In genomic region chr3:141233457-141234161, GRCh38 we compare ENCODE assay signal across 15 cellular contexts. TPM values are rescaled to one million over a fixed set of nuclear protein-coding genes. Genes with fewer than 3 reads are reported as not detected.
DNase-seq lines count a peak whose midpoint lies in the region; ATAC-seq and TF ChIP-seq lines count a peak whose summit lies in the region.
"Had no signal": no experiment of that assay in that cellular context is flagged by ENCODE, and none has a peak within 500 bp of the region (broad histone marks: within the 10 kb centered on the region; RNA-seq: fewer than 3 reads in every experiment).

No MANE protein-coding gene starts in this region.

- TF ChIP-seq POLR2A in esophagus muscularis mucosa (IDR thresholded peaks at IDR 0.05; ENCODE audit: low read depth) (no peak), transverse colon (IDR thresholded peaks at IDR 0.05) (no peak)

- H3K27ac Mint-ChIP-seq in activated T-cell treated with anti-CD3 and anti-CD28 coated beads, Interleukin-2, amount 50 U/mL, for 72 hours = no peak overlapping the region

- H3K27me3 ChIP-seq in esophagus muscularis mucosa = no peaks in the 10 kb centered on the region
- no peaks in the 10 kb centered on the region for H3K27me3 ChIP-seq in thymus (ENCODE audit: control insufficient read depth, insufficient read depth)
- H3K27me3 ChIP-seq in transverse colon = no peaks in the 10 kb centered on the region
- H3K27me3 ChIP-seq: cardiac muscle cell, stomach had no signal

- no peaks in the 10 kb centered on the region for H3K9me3 ChIP-seq in esophagus muscularis mucosa
- no peaks in the 10 kb centered on the region for H3K9me3 ChIP-seq in thymus (ENCODE audit: control insufficient read depth)
- H3K9me3 ChIP-seq in transverse colon = no peaks in the 10 kb centered on the region
- H3K9me3 ChIP-seq: stomach had no signal

- peaks cover 0 to 6% (median 0%) of the 10 kb centered on the region in 4 donors for H3K36me3 ChIP-seq in esophagus muscularis mucosa
- peaks cover 3% of the 10 kb centered on the region for H3K36me3 ChIP-seq in thymus (ENCODE audit: control insufficient read depth, insufficient read depth)
- no peaks in the 10 kb centered on the region for H3K36me3 ChIP-seq in transverse colon
- H3K36me3 ChIP-seq: cardiac muscle cell had no signal

- H3K4me3 Mint-ChIP-seq in activated T-cell treated with anti-CD3 and anti-CD28 coated beads, Interleukin-2, amount 50 U/mL, for 72 hours = peak overlapping the region; percentile 52 to 55

- H3K4me3 ChIP-seq in esophagus muscularis mucosa = no peak overlapping the region
- H3K4me3 ChIP-seq in thymus (ENCODE audit: low read length) = peak overlapping the region; percentile 26
- no peak overlapping the region for H3K4me3 ChIP-seq in transverse colon
- H3K4me3 ChIP-seq: GM12878 had no signal

- 85% methylated on average over 9 of the region's 9 CpGs for WGBS in esophagus muscularis mucosa
- 72% methylated on average over 9 of the region's 9 CpGs for WGBS in thymus
- 79 to 87% methylated on average over 5 to 9 of the region's 9 CpGs for WGBS in transverse colon (ENCODE audit: low coverage in 1 of 2), 2 donors

- no peaks in the 10 kb centered on the region for H3K27me3 Mint-ChIP-seq in activated T-cell treated with anti-CD3 and anti-CD28 coated beads, Interleukin-2, amount 50 U/mL, for 72 hours (ENCODE audit: low read depth)

- ATAC-seq in activated T-cell treated with anti-CD3 and anti-CD28 coated beads, Interleukin-2, amount 50 U/mL, for 72 hours (replicated peaks in 1 of 2) = no peak
- ATAC-seq in HG02571 (IDR thresholded peaks at IDR 0.05; ENCODE audit: unreplicated experiment) = no peak
- ATAC-seq: GM12878 had no signal

- DNase-seq in activated T-cell treated with anti-CD3 and anti-CD28 coated beads, Interleukin-2, amount 50 U/mL, for 72 hours = no peak
- DNase-seq in activated T-cell treated with anti-CD3 and anti-CD28 coated beads, Interleukin-2, amount 50 U/mL, for 1 hour = no peak
- DNase-seq in NCI-H69 (lab: John Stamatoyannopoulos, UW) (peak; percentile 15), esophagus muscularis mucosa (ENCODE audit: extremely low spot score) (peak; percentile 57), T1000 (lab: John Stamatoyannopoulos, UW) (no peak), transverse colon (no peak)
- DNase-seq: effector memory CD4-positive, alpha-beta T cell; NCI-H2029 treated with DMSO at 0.1 percent for 48 hours; RPMI8226; stomach had no signal

- peaks cover 26 to 39% (median 27%) of the 10 kb centered on the region in 4 donors for H3K4me1 ChIP-seq in esophagus muscularis mucosa
- H3K4me1 ChIP-seq in thymus (ENCODE audit: control insufficient read depth, insufficient read depth, low read length) = peaks cover 66% of the 10 kb centered on the region
- H3K4me1 ChIP-seq in transverse colon = peaks cover 9 to 21% (median 14%) of the 10 kb centered on the region in 4 donors

- peaks cover 71% of the 10 kb centered on the region for H3K4me1 Mint-ChIP-seq in activated T-cell treated with anti-CD3 and anti-CD28 coated beads, Interleukin-2, amount 50 U/mL, for 72 hours (ENCODE audit: low read depth)

- no peak for TF ChIP-seq CTCF in esophagus muscularis mucosa (IDR thresholded peaks at IDR 0.05)
- TF ChIP-seq CTCF in transverse colon (IDR thresholded peaks at IDR 0.05) = no peak

- H3K36me3 Mint-ChIP-seq in activated T-cell treated with anti-CD3 and anti-CD28 coated beads, Interleukin-2, amount 50 U/mL, for 72 hours (ENCODE audit: insufficient read depth in 2 of 2) = no peaks in the 10 kb centered on the region

- H3K27ac ChIP-seq in esophagus muscularis mucosa (replicated peaks in 1 of 4) (no peak overlapping the region), thymus (ENCODE audit: low read depth) (no peak overlapping the region), transverse colon (no peak overlapping the region)
- H3K27ac ChIP-seq: cardiac muscle cell, skin epidermis had no signal

- in situ Hi-C loops in transverse colon (cut with MboI; ENCODE audit: low pct_ligation_motif_present in 1 of 4, low pct_unique_long_range_greater_than_20kb in 1 of 4, low sequenced_read_pairs in 3 of 4) = no loop called here

- no peak for TF ChIP-seq EP300 in esophagus muscularis mucosa (IDR thresholded peaks at IDR 0.05)
- no peak for TF ChIP-seq EP300 in transverse colon (IDR thresholded peaks at IDR 0.05; ENCODE audit: low read depth)

- peaks cover 0 to 1% of the 10 kb centered on the region in 2 donors for H3K9me3 Mint-ChIP-seq in activated T-cell treated with anti-CD3 and anti-CD28 coated beads, Interleukin-2, amount 50 U/mL, for 72 hours

- intact Hi-C loops in esophagus muscularis mucosa (cut with DNase I) = loop anchor here (10.0 kb wide), 1 partner anchor 221 kb away; no protein-coding TSS in a partner anchor
- intact Hi-C loops in transverse colon (cut with DNase I; ENCODE audit: low total_unique reads) = loop anchor here (5.0 kb wide), 1 partner anchor 44 kb away; no protein-coding TSS in a partner anchor

RNA-seq across cellular contexts. Expression of gene PXYLP1, which starts 2.0 kb away (rescaled TPM):
- total RNA-seq in activated T-cell treated with anti-CD3 and anti-CD28 coated beads, Interleukin-2, amount 50 U/mL, for 72 hours = 10 to 100 TPM; 13.2 to 14.3 TPM
- total RNA-seq in esophagus muscularis mucosa (10 to 100 TPM in 1 of 4 donors, 1 to 10 TPM in 3; 4.5 to 12.5 (median 9.4) TPM), transverse colon (10 to 100 TPM; 11.5 to 27.7 (median 12.2) TPM)
- polyA plus RNA-seq in thymus = 41.5 TPM

Comparison
In these comparisons a context has a peak if more than half of its experiments do, and no peak if none do; other contexts are left out.
1. DNase-seq: peak in NCI-H69 (single experiment) and esophagus muscularis mucosa (single experiment); none in activated T-cell treated with anti-CD3 and anti-CD28 coated beads, Interleukin-2, amount 50 U/mL, for 72 hours (0 of 2), activated T-cell treated with anti-CD3 and anti-CD28 coated beads, Interleukin-2, amount 50 U/mL, for 1 hour (single experiment), T1000 (single experiment) and transverse colon (single experiment).